19 cellular contexts compared by ENCODE assay signal in the genomic region with DNA sequence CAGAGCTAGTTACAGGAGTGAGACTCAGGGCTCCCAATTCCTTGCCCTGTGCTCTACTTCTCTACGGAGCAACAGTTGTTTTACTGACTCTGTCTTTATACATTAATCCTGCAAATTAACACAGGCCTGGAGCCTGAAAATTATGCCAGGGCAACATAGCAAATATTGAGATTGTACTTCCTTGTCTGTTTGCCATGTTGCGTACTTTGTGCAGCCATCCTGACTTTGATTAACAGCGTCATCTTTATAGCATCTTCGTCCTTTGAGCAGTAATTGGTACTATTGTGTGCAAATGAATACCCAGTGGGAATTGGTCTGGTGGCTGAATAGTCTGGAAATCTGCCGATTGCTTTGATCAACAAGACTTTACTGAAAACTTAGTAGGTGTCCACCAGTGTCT.
"Had no signal": no experiment of that assay in that cellular context is flagged by ENCODE, and none has a peak within 500 bp of the region (broad histone marks: within the 10 kb centered on the region; RNA-seq: fewer than 3 reads in every experiment).

No MANE protein-coding gene starts in this region.

- H3K4me3 Mint-ChIP-seq: activated CD4-positive, alpha-beta T cell treated with anti-CD3 and anti-CD28 coated beads, Interleukin-2, amount 10 ng/mL, durations not matched to agents 24 days and 14 days; activated CD8-positive, alpha-beta T cell treated with anti-CD3 and anti-CD28 coated beads, Interleukin-2, amount 10 ng/mL, durations not matched to agents 7 days and 5 days; activated naive CD8-positive, alpha-beta T cell treated with anti-CD3 and anti-CD28 coated beads, Interleukin-2, amount 10 ng/mL, durations not matched to agents 7 days and 5 days; activated T-cell treated with anti-CD3 and anti-CD28 coated beads, Interleukin-2, amount 50 U/mL, for 24 hours; natural killer cell; stimulated activated naive B cell treated with anti-CD40 and anti-IgM and Interleukin-4, amounts not matched to agents 10 μg/mL and 1 μg/mL and 100 μg/mL, for 72 hours had no signal

- H3K4me1 Mint-ChIP-seq: activated CD4-positive, alpha-beta T cell treated with anti-CD3 and anti-CD28 coated beads, Interleukin-2, amount 10 ng/mL, durations not matched to agents 24 days and 14 days; activated naive CD8-positive, alpha-beta T cell treated with anti-CD3 and anti-CD28 coated beads, Interleukin-2, amount 10 ng/mL, durations not matched to agents 7 days and 5 days; natural killer cell; stimulated activated naive B cell treated with anti-CD40 and anti-IgM and Interleukin-4, amounts not matched to agents 10 μg/mL and 1 μg/mL and 100 μg/mL, for 72 hours had no signal

- H3K9me3 ChIP-seq: neutrophil, sigmoid colon, spleen had no signal

- ATAC-seq: activated CD8-positive, alpha-beta T cell treated with anti-CD3 and anti-CD28 coated beads, Interleukin-2, amount 10 ng/mL, durations not matched to agents 7 days and 5 days; natural killer cell; stimulated activated naive B cell treated with anti-CD40 and anti-IgM and Interleukin-4, amounts not matched to agents 10 μg/mL and 1 μg/mL and 100 μg/mL, for 72 hours had no signal

- H3K27me3 Mint-ChIP-seq: activated CD4-positive, alpha-beta T cell treated with anti-CD3 and anti-CD28 coated beads, Interleukin-2, amount 10 ng/mL, durations not matched to agents 24 days and 14 days; activated naive CD8-positive, alpha-beta T cell treated with anti-CD3 and anti-CD28 coated beads, Interleukin-2, amount 10 ng/mL, durations not matched to agents 7 days and 5 days had no signal

- H3K4me1 ChIP-seq: spleen had no signal

- H3K36me3 ChIP-seq: cardiac muscle cell, neutrophil, sigmoid colon, spleen had no signal

- H3K9ac ChIP-seq: parathyroid adenoma had no signal

- H3K36me3 Mint-ChIP-seq: activated naive CD8-positive, alpha-beta T cell treated with anti-CD3 and anti-CD28 coated beads, Interleukin-2, amount 10 ng/mL, durations not matched to agents 7 days and 5 days; natural killer cell; stimulated activated naive B cell treated with anti-CD40 and anti-IgM and Interleukin-4, amounts not matched to agents 10 μg/mL and 1 μg/mL and 100 μg/mL, for 72 hours had no signal

- H2AFZ ChIP-seq: parathyroid adenoma had no signal

- DNase-seq: activated CD4-positive, alpha-beta T cell treated with anti-CD3 and anti-CD28 coated beads, Interleukin-2, amount 10 ng/mL, durations not matched to agents 24 days and 14 days; activated CD8-positive, alpha-beta T cell treated with anti-CD3 and anti-CD28 coated beads, Interleukin-2, amount 10 ng/mL, durations not matched to agents 7 days and 5 days; activated naive CD4-positive, alpha-beta T cell treated with Interleukin-2 at 50 U/mL for 16 hours; activated naive CD8-positive, alpha-beta T cell treated with anti-CD3 and anti-CD28 coated beads, Interleukin-2, amount 10 ng/mL, durations not matched to agents 7 days and 5 days; activated T-cell treated with anti-CD3 and anti-CD28 coated beads, Interleukin-2, amount 50 U/mL, for 24 hours; amygdala; dorsolateral prefrontal cortex; foreskin fibroblast; natural killer cell; sigmoid colon; spleen; stimulated activated CD4-positive, alpha-beta T cell treated with anti-CD3 and anti-CD28 coated beads, Interleukin-4, amount 100 ng/mL, for 4 hours; stimulated activated naive B cell treated with anti-CD40 and anti-IgM and Interleukin-4, amounts not matched to agents 10 μg/mL and 1 μg/mL and 100 μg/mL, for 72 hours; T-helper 9 cell had no signal

- H3K4me3 ChIP-seq: cardiac muscle cell, dorsolateral prefrontal cortex, sigmoid colon, spleen had no signal

- H3K27ac ChIP-seq: cardiac muscle cell, epithelial cell of prostate, neutrophil, parathyroid adenoma, sigmoid colon, spleen had no signal

- H3K9me3 Mint-ChIP-seq: activated CD4-positive, alpha-beta T cell treated with anti-CD3 and anti-CD28 coated beads, Interleukin-2, amount 10 ng/mL, durations not matched to agents 24 days and 14 days; activated naive CD8-positive, alpha-beta T cell treated with anti-CD3 and anti-CD28 coated beads, Interleukin-2, amount 10 ng/mL, durations not matched to agents 7 days and 5 days; activated T-cell treated with anti-CD3 and anti-CD28 coated beads, Interleukin-2, amount 50 U/mL, for 24 hours; activated T-helper 2 cell treated with anti-CD3 and anti-CD28 coated beads, Interferon-gamma antibody, Interleukin-2, Interleukin-4, amounts not matched to agents 10 μg/mL and 5 μg/mL and 100 μg/mL, durations not matched to agents 14 hours and 24 hours and 36 hours; natural killer cell; stimulated activated naive B cell treated with anti-CD40 and anti-IgM and Interleukin-4, amounts not matched to agents 10 μg/mL and 1 μg/mL and 100 μg/mL, for 72 hours had no signal

- H3K27me3 ChIP-seq: cardiac muscle cell, dorsolateral prefrontal cortex, neutrophil, sigmoid colon, spleen had no signal

- H3K27ac Mint-ChIP-seq: activated CD4-positive, alpha-beta T cell treated with anti-CD3 and anti-CD28 coated beads, Interleukin-2, amount 10 ng/mL, durations not matched to agents 24 days and 14 days; activated CD8-positive, alpha-beta T cell treated with anti-CD3 and anti-CD28 coated beads, Interleukin-2, amount 10 ng/mL, durations not matched to agents 7 days and 5 days; activated naive CD8-positive, alpha-beta T cell treated with anti-CD3 and anti-CD28 coated beads, Interleukin-2, amount 10 ng/mL, durations not matched to agents 7 days and 5 days; activated T-cell treated with anti-CD3 and anti-CD28 coated beads, Interleukin-2, amount 50 U/mL, for 24 hours; natural killer cell; stimulated activated naive B cell treated with anti-CD40 and anti-IgM and Interleukin-4, amounts not matched to agents 10 μg/mL and 1 μg/mL and 100 μg/mL, for 72 hours had no signal

- H3K79me2 ChIP-seq: parathyroid adenoma had no signal
